In the genomic region with DNA sequence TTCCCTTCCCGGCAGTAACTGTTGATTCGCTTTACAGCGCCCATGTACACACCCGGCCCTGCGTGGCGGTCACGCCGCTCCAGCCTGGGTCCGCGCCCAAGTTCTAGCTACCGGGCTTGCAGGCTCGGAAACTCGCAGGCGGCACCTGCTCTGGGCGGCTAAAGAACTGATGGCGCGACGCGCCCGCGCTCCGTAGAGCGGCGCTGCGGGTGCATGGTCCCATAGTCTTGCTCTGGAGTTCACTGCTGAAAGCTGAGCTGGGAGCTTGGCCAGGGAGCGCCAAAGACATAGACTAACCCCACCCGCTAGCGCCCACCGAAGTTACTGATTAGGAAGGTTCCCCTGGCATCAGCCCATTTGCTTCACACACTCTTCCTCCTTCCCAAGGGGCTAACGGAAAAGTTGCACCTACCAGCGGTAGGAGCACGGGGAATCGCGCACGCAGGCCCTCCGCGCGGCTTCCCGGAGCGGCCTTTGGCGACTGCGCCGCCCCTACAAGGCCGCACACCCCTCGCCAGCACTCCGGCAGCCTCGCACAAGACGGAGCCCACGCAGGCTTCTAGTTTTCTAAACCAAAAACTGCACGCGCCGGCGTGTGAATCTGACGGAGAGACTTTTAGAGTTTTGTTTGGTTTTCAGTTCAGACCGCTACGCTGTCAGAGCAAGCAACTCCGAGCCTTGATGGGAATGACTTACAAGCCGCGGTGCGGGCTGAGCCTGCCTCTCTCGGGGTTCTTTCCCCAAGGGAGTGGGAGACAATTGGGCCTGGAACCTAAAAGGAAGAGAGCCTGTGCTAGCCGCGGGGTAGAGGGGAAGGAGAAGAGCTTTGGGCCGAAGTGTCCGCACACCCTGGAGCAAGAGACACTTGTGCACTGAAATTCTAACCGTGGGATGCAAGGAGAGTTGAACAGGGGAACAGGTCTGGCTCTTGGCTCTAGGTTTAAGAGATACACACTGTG, we compare ENCODE assay signal across 2 cellular contexts.
A peak's percentile ranks its signal among the peaks of the same experiment; 100 is the strongest.
TF ChIP-seq lines count a peak whose summit lies in the region.

No MANE protein-coding gene starts in this region.

TF ChIP-seq in IMR-90, 13 proteins besides CTCF, POLR2A, EP300 and RAD21:
- TF ChIP-seq CHD1 (IDR thresholded peaks at IDR 0.05; ENCODE audit: low read depth, low read length) (no peak), RCOR1 (IDR thresholded peaks at IDR 0.05; ENCODE audit: insufficient replicate concordance, low read length) (no peak), BHLHE40 (IDR thresholded peaks at IDR 0.05; ENCODE audit: low read depth, low read length) (no peak), MAZ (IDR thresholded peaks at IDR 0.05; ENCODE audit: borderline replicate concordance, low read depth, low read length) (no peak), FOS (IDR thresholded peaks at IDR 0.05; ENCODE audit: low read depth, low read length) (no peak), RFX5 (IDR thresholded peaks at IDR 0.05; ENCODE audit: low read depth, low read length) (no peak)
- TF ChIP-seq, protein P1, sequence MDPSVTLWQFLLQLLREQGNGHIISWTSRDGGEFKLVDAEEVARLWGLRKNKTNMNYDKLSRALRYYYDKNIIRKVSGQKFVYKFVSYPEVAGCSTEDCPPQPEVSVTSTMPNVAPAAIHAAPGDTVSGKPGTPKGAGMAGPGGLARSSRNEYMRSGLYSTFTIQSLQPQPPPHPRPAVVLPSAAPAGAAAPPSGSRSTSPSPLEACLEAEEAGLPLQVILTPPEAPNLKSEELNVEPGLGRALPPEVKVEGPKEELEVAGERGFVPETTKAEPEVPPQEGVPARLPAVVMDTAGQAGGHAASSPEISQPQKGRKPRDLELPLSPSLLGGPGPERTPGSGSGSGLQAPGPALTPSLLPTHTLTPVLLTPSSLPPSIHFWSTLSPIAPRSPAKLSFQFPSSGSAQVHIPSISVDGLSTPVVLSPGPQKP (IDR thresholded peaks at IDR 0.05; ENCODE audit: borderline replicate concordance, low read depth, low read length) = no peak
TF ChIP-seq in IMR-90: peak in this region for 0.

TF ChIP-seq in endothelial cell of umbilical vein, 7 proteins besides CTCF, POLR2A, EP300 and RAD21:
- TF ChIP-seq EZH2 (IDR thresholded peaks at IDR 0.05; ENCODE audit: borderline replicate concordance, low read depth, low read length, severe bottlenecking) = peak; percentile 74
- no peak for TF ChIP-seq FOS (IDR thresholded peaks at IDR 0.05; ENCODE audit: borderline replicate concordance, insufficient read depth, low read length)
